In genomic region chr9:89967527-89967926, GRCh38 we compare ENCODE assay signal across 21 cellular contexts.
DNase-seq lines count a peak whose midpoint lies in the region; ATAC-seq and TF ChIP-seq lines count a peak whose summit lies in the region.
"Had no signal": no experiment of that assay in that cellular context is flagged by ENCODE, and none has a peak within 500 bp of the region (broad histone marks: within the 10 kb centered on the region; RNA-seq: fewer than 3 reads in every experiment).

No MANE protein-coding gene starts in this region.

- DNase-seq in NCI-H82 (lab: John Stamatoyannopoulos, UW) (peak; percentile 4), NCI-H82 treated with DMSO at 0.1 percent for 48 hours (lab: John Stamatoyannopoulos, UW; ENCODE audit: unreplicated experiment) (no peak), NAMALWA (ENCODE audit: low spot score) (peak; percentile 6), endodermal cell (peak; percentile 56), kidney glomerular epithelial cell (lab: John Stamatoyannopoulos, UW) (no peak), hepatocyte (ENCODE audit: low spot score) (no peak)
- no peak for DNase-seq in stimulated activated naive B cell treated with anti-CD40 and anti-IgM and Interleukin-4, amounts not matched to agents 10 μg/mL and 1 μg/mL and 100 μg/mL, for 72 hours
- DNase-seq: 8988T, Calu3, DMS79 treated with DMSO at 0.1 percent for 48 hours, Kasumi-1, NCI-H1105 treated with DMSO at 0.1 percent for 48 hours, NCI-H146, NCI-H1930, NCI-H226, NCI-H510A, PC-3, SK-N-SH, SW 1271 had no signal

- H3K27me3 ChIP-seq in endodermal cell (ENCODE audit: control insufficient read depth, insufficient read depth, low read length, poor library complexity, severe bottlenecking) (no peaks in the 10 kb centered on the region), hepatocyte (no peaks in the 10 kb centered on the region)

- no peaks in the 10 kb centered on the region for H3K9me3 ChIP-seq in endodermal cell (ENCODE audit: control insufficient read depth, low read length)
- H3K9me3 ChIP-seq in hepatocyte (ENCODE audit: low read depth), result no peaks in the 10 kb centered on the region
- H3K9me3 ChIP-seq: SK-N-SH had no signal

- no peaks in the 10 kb centered on the region for H3K4me1 Mint-ChIP-seq in endodermal cell
- H3K4me1 Mint-ChIP-seq in stimulated activated naive B cell treated with anti-CD40 and anti-IgM and Interleukin-4, amounts not matched to agents 10 μg/mL and 1 μg/mL and 100 μg/mL, for 72 hours, result peaks cover 4 to 11% of the 10 kb centered on the region in 2 donors

- WGBS in endodermal cell (ENCODE audit: insufficient coverage in 1 of 2, insufficient read length in 1 of 2), 2 experiments, result 63 to 83% methylated on average over 1 to 2 of the region's 2 CpGs
- 69% methylated on average over 2 of the region's 2 CpGs for WGBS in hepatocyte (ENCODE audit: low lambda C conversion rate, missing lambda C conversion rate)

- no peak overlapping the region for H2AFZ ChIP-seq in hepatocyte

- no peak overlapping the region for H3K9ac ChIP-seq in endodermal cell (ENCODE audit: extremely low read depth, low read length, poor library complexity, severe bottlenecking)
- H3K9ac ChIP-seq: SK-N-SH had no signal

- H3K4me2 ChIP-seq in hepatocyte, result no peak overlapping the region
- H3K4me2 ChIP-seq: SK-N-SH had no signal

- no peaks in the 10 kb centered on the region for H3K79me2 ChIP-seq in hepatocyte

- H3K27ac Mint-ChIP-seq in endodermal cell, result no peak overlapping the region
- no peak overlapping the region for H3K27ac Mint-ChIP-seq in stimulated activated naive B cell treated with anti-CD40 and anti-IgM and Interleukin-4, amounts not matched to agents 10 μg/mL and 1 μg/mL and 100 μg/mL, for 72 hours

- no peak overlapping the region for H3K27ac ChIP-seq in endodermal cell (ENCODE audit: low read depth, low read length)
- H3K27ac ChIP-seq in hepatocyte, result no peak overlapping the region

- H3K36me3 Mint-ChIP-seq in endodermal cell (ENCODE audit: low read depth), result no peaks in the 10 kb centered on the region
- no peaks in the 10 kb centered on the region for H3K36me3 Mint-ChIP-seq in stimulated activated naive B cell treated with anti-CD40 and anti-IgM and Interleukin-4, amounts not matched to agents 10 μg/mL and 1 μg/mL and 100 μg/mL, for 72 hours

- H4K20me1 ChIP-seq in hepatocyte (ENCODE audit: insufficient read depth, poor library complexity, severe bottlenecking), result no peaks in the 10 kb centered on the region

- peaks cover 1% of the 10 kb centered on the region for H3K27me3 Mint-ChIP-seq in endodermal cell (ENCODE audit: insufficient read depth)
- H3K27me3 Mint-ChIP-seq in stimulated activated naive B cell treated with anti-CD40 and anti-IgM and Interleukin-4, amounts not matched to agents 10 μg/mL and 1 μg/mL and 100 μg/mL, for 72 hours, result peaks cover 4 to 12% of the 10 kb centered on the region in 2 donors

- H3K4me3 ChIP-seq in endodermal cell (ENCODE audit: low read length) (no peak overlapping the region), hepatocyte (no peak overlapping the region)
- H3K4me3 ChIP-seq: K562 had no signal

- peak; percentile 63 for TF ChIP-seq CTCF in endodermal cell (conservative IDR thresholded peaks at IDR 0.05)
- TF ChIP-seq CTCF in hepatocyte (IDR thresholded peaks at IDR 0.05; ENCODE audit: poor library complexity), result no peak

- no peak overlapping the region for H3K4me3 Mint-ChIP-seq in endodermal cell
- no peak overlapping the region for H3K4me3 Mint-ChIP-seq in stimulated activated naive B cell treated with anti-CD40 and anti-IgM and Interleukin-4, amounts not matched to agents 10 μg/mL and 1 μg/mL and 100 μg/mL, for 72 hours

- H3K4me1 ChIP-seq in endodermal cell (ENCODE audit: control insufficient read depth, insufficient read depth, low read length) (no peaks in the 10 kb centered on the region), hepatocyte (ENCODE audit: insufficient read depth) (peaks cover 19% of the 10 kb centered on the region)

- no peaks in the 10 kb centered on the region for H3K9me2 ChIP-seq in hepatocyte (replicated peaks; ENCODE audit: insufficient read depth)
- H3K9me2 ChIP-seq: SK-N-SH had no signal

- no peaks in the 10 kb centered on the region for H3K9me3 Mint-ChIP-seq in endodermal cell
- H3K9me3 Mint-ChIP-seq in stimulated activated naive B cell treated with anti-CD40 and anti-IgM and Interleukin-4, amounts not matched to agents 10 μg/mL and 1 μg/mL and 100 μg/mL, for 72 hours, result no peaks in the 10 kb centered on the region

- ATAC-seq in stimulated activated naive B cell treated with anti-CD40 and anti-IgM and Interleukin-4, amounts not matched to agents 10 μg/mL and 1 μg/mL and 100 μg/mL, for 72 hours (replicated peaks), result peak; percentile 31 to 41
- no peak for ATAC-seq in GM18873 (IDR thresholded peaks at IDR 0.05; ENCODE audit: low FRiP score, unreplicated experiment)
- ATAC-seq: K562, PC-3 had no signal

- H3K36me3 ChIP-seq in endodermal cell (ENCODE audit: control insufficient read depth, insufficient read depth, low read length) (no peaks in the 10 kb centered on the region), hepatocyte (replicated peaks; ENCODE audit: insufficient read depth, low read depth) (no peaks in the 10 kb centered on the region)

Comparison
In these comparisons a context has a peak if more than half of its experiments do, and no peak if none do; other contexts are left out.
1. DNase-seq: peak in NCI-H82 (single experiment), NAMALWA (single experiment) and endodermal cell (single experiment); none in NCI-H82 treated with DMSO at 0.1 percent for 48 hours (single experiment), stimulated activated naive B cell treated with anti-CD40 and anti-IgM and Interleukin-4, amounts not matched to agents 10 μg/mL and 1 μg/mL and 100 μg/mL, for 72 hours (single experiment), kidney glomerular epithelial cell (single experiment) and hepatocyte (single experiment).